In genomic region chr10:22597142-22597541, GRCh38 we compare ENCODE assay signal across 8 cellular contexts.
A peak's percentile ranks its signal among the peaks of the same experiment; 100 is the strongest.
DNase-seq lines count a peak whose midpoint lies in the region; ATAC-seq and TF ChIP-seq lines count a peak whose summit lies in the region.

No MANE protein-coding gene starts in this region.

- H3K4me1 Mint-ChIP-seq in CD4-positive, CD25-positive, alpha-beta regulatory T cell: peaks cover 25 to 86% (median 74%) of the 10 kb centered on the region in 4 donors

- H4K20me1 ChIP-seq in fibroblast of lung (ENCODE audit: control insufficient read depth, extremely low read depth, insufficient read depth, low read length): no peaks in the 10 kb centered on the region

- H3K79me2 ChIP-seq in fibroblast of lung (ENCODE audit: control insufficient read depth, insufficient read depth, low read length): no peaks in the 10 kb centered on the region

- H3K36me3 Mint-ChIP-seq in CD4-positive, CD25-positive, alpha-beta regulatory T cell: peaks cover 51% of the 10 kb centered on the region

- no peaks in the 10 kb centered on the region for H3K9me3 Mint-ChIP-seq in CD4-positive, CD25-positive, alpha-beta regulatory T cell

- no peak for DNase-seq in CD4-positive, CD25-positive, alpha-beta regulatory T cell
- DNase-seq in fibroblast of lung (ENCODE audit: low read depth in 2 of 2) (peak in 1 of 2 donors; percentile 65), middle frontal gyrus (ENCODE audit: extremely low spot score, low spot score) (no peak), psoas muscle (no peak), NCI-H2227 (lab: John Stamatoyannopoulos, UW; ENCODE audit: unreplicated experiment) (no peak), ureter (ENCODE audit: low spot score) (no peak)

- peak overlapping the region; percentile 69 to 85 (median 80) for H3K27ac Mint-ChIP-seq in CD4-positive, CD25-positive, alpha-beta regulatory T cell

- H3K27me3 Mint-ChIP-seq in CD4-positive, CD25-positive, alpha-beta regulatory T cell: no peaks in the 10 kb centered on the region

- ATAC-seq in CD4-positive, CD25-positive, alpha-beta regulatory T cell (ENCODE audit: low read depth in 2 of 2): no peak
- ATAC-seq in GM19438 (IDR thresholded peaks at IDR 0.05; ENCODE audit: low read depth, unreplicated experiment): peak; percentile 62
- ATAC-seq in HG03439 (IDR thresholded peaks at IDR 0.05; ENCODE audit: unreplicated experiment): peak; percentile 52
- no peak for ATAC-seq in psoas muscle

- peak overlapping the region; percentile 6 for H2AFZ ChIP-seq in fibroblast of lung (ENCODE audit: low read length)

- no peaks in the 10 kb centered on the region for H3K9me3 ChIP-seq in CD4-positive, CD25-positive, alpha-beta regulatory T cell (ENCODE audit: control insufficient read depth in 2 of 2, low read length in 2 of 2)
- no peaks in the 10 kb centered on the region for H3K9me3 ChIP-seq in fibroblast of lung (ENCODE audit: control insufficient read depth, insufficient read depth, low read depth, low read length)
- H3K9me3 ChIP-seq in psoas muscle: no peaks in the 10 kb centered on the region

- no peak overlapping the region for H3K4me3 ChIP-seq in CD4-positive, CD25-positive, alpha-beta regulatory T cell (ENCODE audit: low read depth, low read length)
- H3K4me3 ChIP-seq in fibroblast of lung (replicated peaks in 1 of 4; ENCODE audit: control extremely low read depth in 1 of 4, insufficient read depth in 1 of 4, low read depth in 3 of 4, low read length in 4 of 4) (no peak overlapping the region), psoas muscle (no peak overlapping the region)

- H3K27me3 ChIP-seq in CD4-positive, CD25-positive, alpha-beta regulatory T cell (ENCODE audit: control insufficient read depth, insufficient read depth, low read length): no peaks in the 10 kb centered on the region
- H3K27me3 ChIP-seq in fibroblast of lung (ENCODE audit: control insufficient read depth, insufficient read depth, low read length) (no peaks in the 10 kb centered on the region), psoas muscle (ENCODE audit: insufficient read depth in 3 of 3, low read length in 2 of 3) (no peaks in the 10 kb centered on the region)

- WGBS in psoas muscle, 3 donors: 75 to 85% (median 79%) methylated on average over 5 of the region's 5 CpGs

- H3K4me2 ChIP-seq in fibroblast of lung (ENCODE audit: extremely low read depth, insufficient read depth, low read length): no peak overlapping the region

- peak overlapping the region; percentile 41 for H3K27ac ChIP-seq in CD4-positive, CD25-positive, alpha-beta regulatory T cell (ENCODE audit: insufficient read depth, low read length, poor library complexity, severe bottlenecking)
- no peak overlapping the region for H3K27ac ChIP-seq in fibroblast of lung (ENCODE audit: insufficient read depth, low read length)
- H3K27ac ChIP-seq in psoas muscle: no peak overlapping the region

- H3K36me3 ChIP-seq in CD4-positive, CD25-positive, alpha-beta regulatory T cell (ENCODE audit: control insufficient read depth, insufficient read depth, low read length): peaks cover 42% of the 10 kb centered on the region
- peaks cover 1% of the 10 kb centered on the region for H3K36me3 ChIP-seq in fibroblast of lung (ENCODE audit: control insufficient read depth, insufficient read depth, low read length)
- H3K36me3 ChIP-seq in psoas muscle (ENCODE audit: insufficient read depth in 1 of 2, low read depth in 1 of 2): no peaks in the 10 kb centered on the region

- peaks cover 45% of the 10 kb centered on the region for H3K4me1 ChIP-seq in CD4-positive, CD25-positive, alpha-beta regulatory T cell (ENCODE audit: control insufficient read depth, insufficient read depth, low read length, poor library complexity, severe bottlenecking)
- H3K4me1 ChIP-seq in fibroblast of lung (ENCODE audit: control insufficient read depth, extremely low read depth, insufficient read depth, low read length): peaks cover 22% of the 10 kb centered on the region
- no peaks in the 10 kb centered on the region for H3K4me1 ChIP-seq in psoas muscle

- TF ChIP-seq CTCF in fibroblast of lung (conservative IDR thresholded peaks at IDR 0.05 in 1 of 2, IDR thresholded peaks at IDR 0.05 in 1 of 2; ENCODE audit: low read depth in 1 of 2, low read length in 2 of 2): no peak
- no peak for TF ChIP-seq CTCF in psoas muscle (IDR thresholded peaks at IDR 0.05)

- no peak overlapping the region for H3K9ac ChIP-seq in fibroblast of lung (ENCODE audit: insufficient read depth, low read length)

- intact Hi-C loops in psoas muscle (cut with DNase I): no loop called here

- peak overlapping the region in 3 of 4 donors; percentile 10 to 52 (median 46) for H3K4me3 Mint-ChIP-seq in CD4-positive, CD25-positive, alpha-beta regulatory T cell

Comparison
In these comparisons a context has a peak if more than half of its experiments do, and no peak if none do; other contexts are left out.
1. ATAC-seq: peak in GM19438 (single experiment) and HG03439 (single experiment); none in CD4-positive, CD25-positive, alpha-beta regulatory T cell (0 of 2) and psoas muscle (0 of 4).